In genomic region chr9:78021692-78022091, GRCh38 we compare ENCODE assay signal across 1 cellular context.
TF ChIP-seq lines count a peak whose summit lies in the region.

No MANE protein-coding gene starts in this region.

TF ChIP-seq in GM23338, 12 proteins besides CTCF, POLR2A, EP300 and RAD21 (continued from another document):
- TF ChIP-seq REST (IDR thresholded peaks at IDR 0.05; ENCODE audit: unreplicated experiment) (no peak), POLR2AphosphoS5 (IDR thresholded peaks at IDR 0.05; ENCODE audit: low read depth) (no peak), ETS1 (IDR thresholded peaks at IDR 0.05) (no peak), CREB1 (CRISPR knock-in tag; IDR thresholded peaks at IDR 0.05; ENCODE audit: low read depth) (no peak), ZNF114 (CRISPR knock-in tag; IDR thresholded peaks at IDR 0.05) (no peak), ZNF462 (CRISPR knock-in tag; IDR thresholded peaks at IDR 0.05) (no peak), STAT1 (IDR thresholded peaks at IDR 0.05; ENCODE audit: unreplicated experiment) (no peak), EZH2 (IDR thresholded peaks at IDR 0.05; ENCODE audit: low read depth, unreplicated experiment) (no peak)
